ENCODE assay signal across 8 cellular contexts in genomic region chr20:3681931-3682820, GRCh38. TPM values are rescaled to one million over a fixed set of nuclear protein-coding genes. Genes with fewer than 3 reads are reported as not detected.
A peak's percentile ranks its signal among the peaks of the same experiment; 100 is the strongest.
DNase-seq lines count a peak whose midpoint lies in the region; FAIRE-seq and TF ChIP-seq lines count a peak whose summit lies in the region.
"Had no signal": no experiment of that assay in that cellular context is flagged by ENCODE, and none has a peak within 500 bp of the region (broad histone marks: within the 10 kb centered on the region; RNA-seq: fewer than 3 reads in every experiment).

A gene with protein sequence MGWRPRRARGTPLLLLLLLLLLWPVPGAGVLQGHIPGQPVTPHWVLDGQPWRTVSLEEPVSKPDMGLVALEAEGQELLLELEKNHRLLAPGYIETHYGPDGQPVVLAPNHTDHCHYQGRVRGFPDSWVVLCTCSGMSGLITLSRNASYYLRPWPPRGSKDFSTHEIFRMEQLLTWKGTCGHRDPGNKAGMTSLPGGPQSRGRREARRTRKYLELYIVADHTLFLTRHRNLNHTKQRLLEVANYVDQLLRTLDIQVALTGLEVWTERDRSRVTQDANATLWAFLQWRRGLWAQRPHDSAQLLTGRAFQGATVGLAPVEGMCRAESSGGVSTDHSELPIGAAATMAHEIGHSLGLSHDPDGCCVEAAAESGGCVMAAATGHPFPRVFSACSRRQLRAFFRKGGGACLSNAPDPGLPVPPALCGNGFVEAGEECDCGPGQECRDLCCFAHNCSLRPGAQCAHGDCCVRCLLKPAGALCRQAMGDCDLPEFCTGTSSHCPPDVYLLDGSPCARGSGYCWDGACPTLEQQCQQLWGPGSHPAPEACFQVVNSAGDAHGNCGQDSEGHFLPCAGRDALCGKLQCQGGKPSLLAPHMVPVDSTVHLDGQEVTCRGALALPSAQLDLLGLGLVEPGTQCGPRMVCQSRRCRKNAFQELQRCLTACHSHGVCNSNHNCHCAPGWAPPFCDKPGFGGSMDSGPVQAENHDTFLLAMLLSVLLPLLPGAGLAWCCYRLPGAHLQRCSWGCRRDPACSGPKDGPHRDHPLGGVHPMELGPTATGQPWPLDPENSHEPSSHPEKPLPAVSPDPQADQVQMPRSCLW (minus strand): TSS chr20:3682010. CDS start chr20:3682004, 6 bp downstream.

- no peaks in the 10 kb centered on the region for H3K9me2 ChIP-seq in MM.1S (replicated peaks; ENCODE audit: insufficient read depth, low read length)

- H3K4me2 ChIP-seq in endothelial cell of umbilical vein (ENCODE audit: insufficient read depth, low read length) (peak within 1 kb of the TSS; percentile 36), mesenchymal stem cell (ENCODE audit: low read length, poor library complexity, severe bottlenecking) (peak within 1 kb of the TSS; percentile 81), MM.1S (ENCODE audit: low read depth, low read length) (no peak within 1 kb of the TSS)

- H3K4me3 ChIP-seq in NT2/D1 (ENCODE audit: insufficient read length, low read depth), result peak within 1 kb of the TSS; percentile 60
- H3K4me3 ChIP-seq in endothelial cell of umbilical vein (replicated peaks in 1 of 3; ENCODE audit: insufficient read depth in 1 of 3, low read depth in 1 of 3, low read length in 3 of 3), result peak within 1 kb of the TSS in 1 of 3 experiments; percentile 14
- H3K4me3 ChIP-seq in mesenchymal stem cell (ENCODE audit: insufficient read depth in 1 of 2, low read depth in 1 of 2, low read length in 2 of 2), result peak within 1 kb of the TSS; percentile 68 to 90
- H3K4me3 ChIP-seq in thyroid gland (replicated peaks in 1 of 3), result peak within 1 kb of the TSS in 2 of 3 donors; percentile 28 to 52
- H3K4me3 ChIP-seq in MM.1S (ENCODE audit: low read length), result no peak within 1 kb of the TSS

- H2BK12ac ChIP-seq in mesenchymal stem cell (ENCODE audit: low read length in 2 of 2), result peak within 1 kb of the TSS; percentile 21 to 23

- FAIRE-seq in endothelial cell of umbilical vein (lab: Jason Lieb, UNC), result no peak

- peaks cover 41% of the 10 kb centered on the region for H3K27me3 Mint-ChIP-seq in activated naive CD4-positive, alpha-beta T cell treated with anti-CD3 and anti-CD28 coated beads for 36 hours (ENCODE audit: low read depth)

- peak within 1 kb of the TSS in 1 of 2 experiments; percentile 71 for H3K23ac ChIP-seq in mesenchymal stem cell (ENCODE audit: low read length in 2 of 2)

- peak within 1 kb of the TSS; percentile 64 to 92 for H3K18ac ChIP-seq in mesenchymal stem cell (ENCODE audit: low read depth in 1 of 2, low read length in 2 of 2)

- H2BK5ac ChIP-seq in mesenchymal stem cell (ENCODE audit: low read depth, low read length, poor library complexity, severe bottlenecking), result no peak within 1 kb of the TSS

- H2BK120ac ChIP-seq in mesenchymal stem cell (ENCODE audit: low read depth, low read length), result peak within 1 kb of the TSS; percentile 69

- CTCF ChIA-PET in endothelial cell of umbilical vein (lab: Charles Lee), result interaction anchor here (0.6 to 7.1 kb wide), 11 partner anchors 8 to 376 kb away, joined by 3 to 346 read pairs (median 3); partner anchors contain the start of genes SIGLEC1 and SPEF1
- CTCF ChIA-PET in activated naive CD4-positive, alpha-beta T cell treated with anti-CD3 and anti-CD28 coated beads for 36 hours (lab: Charles Lee), result interaction anchor here (1.0 kb wide), 1 partner anchor 15 kb away, joined by 3 read pairs; no protein-coding TSS in a partner anchor

- H3K79me1 ChIP-seq in mesenchymal stem cell (replicated peaks; ENCODE audit: low read length, poor library complexity, severe bottlenecking), result peaks cover 3% of the 10 kb centered on the region

- no peaks in the 10 kb centered on the region for H3K27me3 ChIP-seq in NT2/D1 (ENCODE audit: insufficient read depth, insufficient read length)
- H3K27me3 ChIP-seq in endothelial cell of umbilical vein (ENCODE audit: control insufficient read depth in 2 of 2, insufficient read depth in 2 of 2, low read length in 2 of 2), result peaks cover 29 to 38% of the 10 kb centered on the region in 2 experiments
- no peaks in the 10 kb centered on the region for H3K27me3 ChIP-seq in mesenchymal stem cell (ENCODE audit: control insufficient read depth in 1 of 2, insufficient read depth in 1 of 2, low read length in 2 of 2)
- H3K27me3 ChIP-seq in thyroid gland, result no peaks in the 10 kb centered on the region
- peaks cover 67% of the 10 kb centered on the region for H3K27me3 ChIP-seq in MM.1S (replicated peaks; ENCODE audit: insufficient read depth, low read length)

- BruUV-seq in endothelial cell of umbilical vein (replicated peaks; lab: Mats Ljungman, UMichigan), result no TSS peak

- H3K36me3 Mint-ChIP-seq in activated naive CD4-positive, alpha-beta T cell treated with anti-CD3 and anti-CD28 coated beads for 36 hours (ENCODE audit: low read depth), result no peaks in the 10 kb centered on the region

- no peaks in the 10 kb centered on the region for H3F3A ChIP-seq in MM.1S (ENCODE audit: insufficient read depth, low read length)

- TF ChIP-seq CTCF in endothelial cell of umbilical vein (IDR thresholded peaks at IDR 0.05; ENCODE audit: extremely low read depth in 1 of 2, insufficient read depth in 1 of 2, low read depth in 1 of 2, low read length in 2 of 2), result no peak
- no peak for TF ChIP-seq CTCF in thyroid gland (IDR thresholded peaks at IDR 0.05)
- no peak for TF ChIP-seq CTCF in MM.1S (IDR thresholded peaks at IDR 0.05; ENCODE audit: low read length)

- 10% methylated on average over 51 of the region's 65 CpGs for WGBS in mesenchymal stem cell
- 34% methylated on average over 14 to 25 of the region's 65 CpGs for WGBS in thyroid gland, 2 donors

- TF ChIP-seq POLR2A in endothelial cell of umbilical vein (IDR thresholded peaks at IDR 0.05; ENCODE audit: low read depth, low read length) (no peak), thyroid gland (IDR thresholded peaks at IDR 0.05) (no peak)

- H3K27ac ChIP-seq in endothelial cell of umbilical vein (ENCODE audit: insufficient read depth, low read depth, low read length), result no peak within 1 kb of the TSS
- no peak within 1 kb of the TSS for H3K27ac ChIP-seq in mesenchymal stem cell (ENCODE audit: low read length, poor library complexity, severe bottlenecking)
- H3K27ac ChIP-seq in thyroid gland, result peak within 1 kb of the TSS; percentile 12 to 71 (median 70)
- H3K27ac ChIP-seq in MM.1S (ENCODE audit: low read length), result no peak within 1 kb of the TSS

- no peaks in the 10 kb centered on the region for H3K9me1 ChIP-seq in endothelial cell of umbilical vein (replicated peaks; ENCODE audit: control insufficient read depth, extremely low read depth, insufficient read depth, low read length)

- H4K20me1 ChIP-seq in endothelial cell of umbilical vein (replicated peaks; ENCODE audit: control insufficient read depth, extremely low read depth, insufficient read depth, low read length), result no peaks in the 10 kb centered on the region
- no peaks in the 10 kb centered on the region for H4K20me1 ChIP-seq in MM.1S (ENCODE audit: insufficient read depth, low read length)

- H3K27ac Mint-ChIP-seq in activated naive CD4-positive, alpha-beta T cell treated with anti-CD3 and anti-CD28 coated beads for 36 hours, result no peak within 1 kb of the TSS

- dilution Hi-C loops in endothelial cell of umbilical vein (cut with MboI; ENCODE audit: extremely low pct_ligation_motif_present, low sequenced_read_pairs), result no loop called here

- H3K4me1 ChIP-seq in NT2/D1 (ENCODE audit: insufficient read depth, insufficient read length), result peaks cover 20% of the 10 kb centered on the region
- H3K4me1 ChIP-seq in endothelial cell of umbilical vein (ENCODE audit: control insufficient read depth, extremely low read depth, insufficient read depth, low read length), result no peaks in the 10 kb centered on the region
- peaks cover 49% of the 10 kb centered on the region for H3K4me1 ChIP-seq in mesenchymal stem cell (ENCODE audit: control insufficient read depth, insufficient read depth, low read depth, low read length)
- H3K4me1 ChIP-seq in thyroid gland, result peaks cover 19 to 39% of the 10 kb centered on the region in 2 donors
- no peaks in the 10 kb centered on the region for H3K4me1 ChIP-seq in MM.1S (ENCODE audit: low read length)

- H2AFZ ChIP-seq in endothelial cell of umbilical vein (ENCODE audit: low read depth, low read length) (peak within 1 kb of the TSS; percentile 42), mesenchymal stem cell (ENCODE audit: low read depth, low read length) (peak within 1 kb of the TSS; percentile 96), MM.1S (ENCODE audit: low read length) (no peak within 1 kb of the TSS)

- H3K36me3 ChIP-seq in NT2/D1 (ENCODE audit: insufficient read depth, insufficient read length, low read length) (peaks cover 9% of the 10 kb centered on the region), endothelial cell of umbilical vein (ENCODE audit: control insufficient read depth in 2 of 2, extremely low read depth in 1 of 2, insufficient read depth in 2 of 2, low read length in 2 of 2) (no peaks in the 10 kb centered on the region), mesenchymal stem cell (ENCODE audit: control insufficient read depth in 1 of 2, insufficient read depth in 2 of 2, low read depth in 1 of 2, low read length in 2 of 2) (peaks cover 0 to 16% of the 10 kb centered on the region in 2 experiments), thyroid gland (no peaks in the 10 kb centered on the region), MM.1S (replicated peaks; ENCODE audit: insufficient read depth, low read length) (no peaks in the 10 kb centered on the region)

- POLR2A ChIA-PET in endothelial cell of umbilical vein (lab: Charles Lee), result interaction anchor here (0.7 kb wide), 1 partner anchor 25 kb away, joined by 8 read pairs; no protein-coding TSS in a partner anchor

- H3K9ac ChIP-seq in NT2/D1 (ENCODE audit: insufficient read length, low read depth) (peak within 1 kb of the TSS; percentile 77), endothelial cell of umbilical vein (replicated peaks; ENCODE audit: extremely low read depth, insufficient read depth, low read length) (no peak within 1 kb of the TSS), mesenchymal stem cell (ENCODE audit: low read length) (peak within 1 kb of the TSS; percentile 87), MM.1S (ENCODE audit: low read length) (no peak within 1 kb of the TSS)

- no peaks in the 10 kb centered on the region for H3K4me1 Mint-ChIP-seq in activated naive CD4-positive, alpha-beta T cell treated with anti-CD3 and anti-CD28 coated beads for 36 hours (ENCODE audit: low read depth)

- peak within 1 kb of the TSS; percentile 78 for H4K91ac ChIP-seq in mesenchymal stem cell (ENCODE audit: low read length)

- H3K14ac ChIP-seq in mesenchymal stem cell (ENCODE audit: low read length in 2 of 2), result peak within 1 kb of the TSS in 1 of 2 experiments; percentile 94

- intact Hi-C loops in endothelial cell of umbilical vein (cut with micrococcal nuclease), result loop anchor here (1.0 kb wide), 1 partner anchor 20 kb away; no protein-coding TSS in a partner anchor
- intact Hi-C loops in thyroid gland (cut with DNase I), result no loop called here
- intact Hi-C loops in activated naive CD4-positive, alpha-beta T cell treated with anti-CD3 and anti-CD28 coated beads for 36 hours (cut with micrococcal nuclease), result no loop called here

- DNase-seq in NT2/D1 (ENCODE audit: low read depth, low spot score) (no peak), endothelial cell of umbilical vein (ENCODE audit: low read depth, low spot score) (no peak), mesenchymal stem cell (peak; percentile 30), thyroid gland (peak; percentile 58), MM.1S (no peak), HT-29 (ENCODE audit: low spot score) (no peak)
- DNase-seq in activated naive CD4-positive, alpha-beta T cell treated with anti-CD3 and anti-CD28 coated beads for 36 hours, result no peak
- DNase-seq: activated CD8-positive, alpha-beta memory T cell treated with anti-CD3 and anti-CD28 coated beads, Interleukin-2, amount 50 U/mL, for 48 hours had no signal

- H2AK5ac ChIP-seq in mesenchymal stem cell (ENCODE audit: low read length, severe bottlenecking), result peak within 1 kb of the TSS; percentile 70

- peak within 1 kb of the TSS; percentile 80 for H2BK15ac ChIP-seq in mesenchymal stem cell (ENCODE audit: low read depth, poor library complexity, severe bottlenecking)

- H3K4me3 Mint-ChIP-seq in activated naive CD4-positive, alpha-beta T cell treated with anti-CD3 and anti-CD28 coated beads for 36 hours, result no peak within 1 kb of the TSS

- H3K9me3 ChIP-seq in NT2/D1 (ENCODE audit: insufficient read depth, low read length) (no peaks in the 10 kb centered on the region), endothelial cell of umbilical vein (replicated peaks; ENCODE audit: control insufficient read depth, insufficient read depth, low read length) (no peaks in the 10 kb centered on the region), mesenchymal stem cell (ENCODE audit: control insufficient read depth, low read length) (no peaks in the 10 kb centered on the region), thyroid gland (no peaks in the 10 kb centered on the region), MM.1S (replicated peaks; ENCODE audit: insufficient read depth, low read length) (no peaks in the 10 kb centered on the region)

- H3K4ac ChIP-seq in mesenchymal stem cell (ENCODE audit: low read depth in 1 of 2, low read length in 2 of 2), result peak within 1 kb of the TSS; percentile 21 to 40

- no peaks in the 10 kb centered on the region for H3K9me3 Mint-ChIP-seq in activated naive CD4-positive, alpha-beta T cell treated with anti-CD3 and anti-CD28 coated beads for 36 hours

- peak within 1 kb of the TSS; percentile 52 for H4K8ac ChIP-seq in mesenchymal stem cell (ENCODE audit: low read length)

- H3K79me2 ChIP-seq in endothelial cell of umbilical vein (ENCODE audit: control insufficient read depth, insufficient read depth, low read length), result no peaks in the 10 kb centered on the region
- no peaks in the 10 kb centered on the region for H3K79me2 ChIP-seq in MM.1S (ENCODE audit: low read length)

RNA-seq across cellular contexts. Expression of the gene that starts here (rescaled TPM):
- total RNA-seq in endothelial cell of umbilical vein, result 0.18 TPM in 1 of 2 replicates, not detected in the other
- polyA plus RNA-seq in endothelial cell of umbilical vein, result 0.06 TPM in 2 replicates
- 0.03 TPM in 1 of 2 replicates, not detected in the other for polyA plus RNA-seq in endothelial cell of umbilical vein (2011; cell fraction: cytosol; rRNA removed)
- 0.27 and 0.41 TPM in 2 replicates for polyA plus RNA-seq in endothelial cell of umbilical vein (2011; cell fraction: nucleus; rRNA removed)
- 0.24 and 0.38 TPM in 2 replicates for polyA plus RNA-seq in endothelial cell of umbilical vein (2012)
- polyA minus RNA-seq in endothelial cell of umbilical vein, result 0.10 TPM in 1 of 2 replicates, not detected in the other
- polyA minus RNA-seq in endothelial cell of umbilical vein (2011; cell fraction: cytosol; rRNA and poly(A)+ RNA removed), result not detected
- polyA minus RNA-seq in endothelial cell of umbilical vein (2011; cell fraction: nucleus; rRNA and poly(A)+ RNA removed), result not detected in 2 replicates
- polyA plus RNA-seq in mesenchymal stem cell (2013, experiment 1 of 2), result 8.8 TPM
- 7.8 TPM for polyA plus RNA-seq in mesenchymal stem cell (2013, experiment 2 of 2)
- 10 to 100 TPM in 2 of 4 donors, 1 to 10 TPM in 2; 9.1 to 24.5 (median 12.6) TPM for total RNA-seq in thyroid gland
- not detected in 2 replicates for total RNA-seq in HT-29 (2014; rRNA removed; shearing (Covaris generic))
- not detected for total RNA-seq in activated naive CD4-positive, alpha-beta T cell treated with anti-CD3 and anti-CD28 coated beads for 36 hours

Comparison
In these comparisons a context has a peak if more than half of its experiments do, and no peak if none do; other contexts are left out.
1. DNase-seq: peak in mesenchymal stem cell (single experiment) and thyroid gland (2 of 2); none in NT2/D1 (single experiment), endothelial cell of umbilical vein (single experiment), MM.1S (single experiment), HT-29 (single experiment) and activated naive CD4-positive, alpha-beta T cell treated with anti-CD3 and anti-CD28 coated beads for 36 hours (single experiment).
2. H3K9ac ChIP-seq: peak in NT2/D1 (single experiment) and mesenchymal stem cell (single experiment); none in endothelial cell of umbilical vein (single experiment) and MM.1S (single experiment).
3. H3K27ac ChIP-seq: peak in thyroid gland (3 of 3); none in endothelial cell of umbilical vein (single experiment), mesenchymal stem cell (single experiment) and MM.1S (single experiment).